In genomic region chr3:73448761-73449290, GRCh38 we compare ENCODE assay signal across 11 cellular contexts.
DNase-seq lines count a peak whose midpoint lies in the region; ATAC-seq lines count a peak whose summit lies in the region.
"Had no signal": no experiment of that assay in that cellular context is flagged by ENCODE, and none has a peak within 500 bp of the region (broad histone marks: within the 10 kb centered on the region; RNA-seq: fewer than 3 reads in every experiment).

No MANE protein-coding gene starts in this region.

- H3K36me3 ChIP-seq in effector memory CD4-positive, alpha-beta T cell (ENCODE audit: control insufficient read depth, insufficient read depth, low read length), result no peaks in the 10 kb centered on the region

- no peaks in the 10 kb centered on the region for H3K9me3 ChIP-seq in effector memory CD4-positive, alpha-beta T cell (ENCODE audit: control insufficient read depth, low read length)

- no peaks in the 10 kb centered on the region for H3K27me3 ChIP-seq in effector memory CD4-positive, alpha-beta T cell (replicated peaks; ENCODE audit: control insufficient read depth, insufficient read depth, low read length, poor library complexity, severe bottlenecking)

- no peaks in the 10 kb centered on the region for H3K4me1 ChIP-seq in effector memory CD4-positive, alpha-beta T cell (ENCODE audit: control insufficient read depth, insufficient read depth, low read length, poor library complexity, severe bottlenecking)

- no peak overlapping the region for H3K4me3 ChIP-seq in effector memory CD4-positive, alpha-beta T cell (ENCODE audit: insufficient read depth, low read depth, low read length, poor library complexity, severe bottlenecking)

- DNase-seq in foreskin melanocyte (peak; percentile 34), T-helper 2 cell (no peak), DMS 273 (lab: John Stamatoyannopoulos, UW; ENCODE audit: unreplicated experiment) (no peak), epidermal melanocyte (ENCODE audit: insufficient read length, low spot score) (no peak)
- no peak for DNase-seq in effector memory CD4-positive, alpha-beta T cell
- DNase-seq: DND-41, immature natural killer cell had no signal

- ATAC-seq in GM18858 (IDR thresholded peaks at IDR 0.05; ENCODE audit: unreplicated experiment) (peak; percentile 89), GM21619 (IDR thresholded peaks at IDR 0.05; ENCODE audit: unreplicated experiment) (peak; percentile 90), HG03354 (IDR thresholded peaks at IDR 0.05; ENCODE audit: poor library complexity, severe bottlenecking, unreplicated experiment) (peak; percentile 92)
- ATAC-seq: Panc1 had no signal

- no peak overlapping the region for H3K27ac ChIP-seq in effector memory CD4-positive, alpha-beta T cell (ENCODE audit: insufficient read depth, low read length, poor library complexity, severe bottlenecking)
